1 cellular context compared by ENCODE assay signal in the genomic region with DNA sequence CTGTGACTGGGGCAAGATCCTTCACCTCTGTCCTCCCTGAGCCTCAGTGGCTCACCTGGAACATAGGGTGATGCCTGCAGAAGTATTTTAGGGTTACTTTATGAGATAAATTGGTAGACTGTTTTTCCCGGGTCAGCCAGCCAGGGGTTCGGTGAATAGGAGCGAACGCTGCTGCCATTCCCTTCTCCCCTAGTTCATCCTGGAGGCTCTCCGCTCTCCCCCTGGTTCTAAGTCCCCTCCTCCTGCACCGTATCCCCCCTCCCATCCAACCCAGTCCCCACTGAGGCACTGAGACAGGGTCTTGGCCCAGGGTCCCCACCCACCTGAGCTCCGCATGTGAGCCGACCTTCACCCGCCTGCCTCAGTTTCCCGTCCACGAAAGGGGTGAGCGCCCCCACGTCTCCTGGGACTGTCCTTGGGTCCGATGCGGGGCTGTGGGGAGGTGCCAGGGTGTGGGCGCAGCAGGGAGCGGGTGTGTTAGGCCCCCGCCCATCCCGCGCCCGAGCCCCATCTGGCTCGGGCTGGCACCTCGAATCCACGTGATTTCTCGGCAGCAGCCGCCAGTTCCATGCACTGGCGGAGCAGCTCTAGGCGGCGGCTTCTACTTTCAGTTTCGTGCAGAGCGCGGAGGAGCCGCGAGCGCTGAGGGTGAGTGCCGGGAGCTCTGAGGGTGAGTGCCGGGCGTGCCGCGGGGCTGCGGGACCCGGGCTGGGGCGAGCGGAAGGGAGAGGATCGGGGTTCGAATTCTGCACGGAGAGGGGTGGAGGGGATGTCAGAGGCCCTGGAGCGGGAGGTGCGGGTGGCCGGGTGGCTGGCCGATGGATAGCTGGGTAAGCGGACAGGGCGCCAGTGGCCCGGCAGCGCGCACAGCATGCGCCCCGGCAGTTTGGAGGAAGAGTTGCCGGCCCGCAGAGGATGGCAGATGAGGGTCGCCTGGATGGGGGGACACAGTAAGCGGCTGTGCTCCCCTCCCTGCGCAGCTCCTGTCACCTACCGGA.
TF ChIP-seq lines count a peak whose summit lies in the region.

A gene with protein sequence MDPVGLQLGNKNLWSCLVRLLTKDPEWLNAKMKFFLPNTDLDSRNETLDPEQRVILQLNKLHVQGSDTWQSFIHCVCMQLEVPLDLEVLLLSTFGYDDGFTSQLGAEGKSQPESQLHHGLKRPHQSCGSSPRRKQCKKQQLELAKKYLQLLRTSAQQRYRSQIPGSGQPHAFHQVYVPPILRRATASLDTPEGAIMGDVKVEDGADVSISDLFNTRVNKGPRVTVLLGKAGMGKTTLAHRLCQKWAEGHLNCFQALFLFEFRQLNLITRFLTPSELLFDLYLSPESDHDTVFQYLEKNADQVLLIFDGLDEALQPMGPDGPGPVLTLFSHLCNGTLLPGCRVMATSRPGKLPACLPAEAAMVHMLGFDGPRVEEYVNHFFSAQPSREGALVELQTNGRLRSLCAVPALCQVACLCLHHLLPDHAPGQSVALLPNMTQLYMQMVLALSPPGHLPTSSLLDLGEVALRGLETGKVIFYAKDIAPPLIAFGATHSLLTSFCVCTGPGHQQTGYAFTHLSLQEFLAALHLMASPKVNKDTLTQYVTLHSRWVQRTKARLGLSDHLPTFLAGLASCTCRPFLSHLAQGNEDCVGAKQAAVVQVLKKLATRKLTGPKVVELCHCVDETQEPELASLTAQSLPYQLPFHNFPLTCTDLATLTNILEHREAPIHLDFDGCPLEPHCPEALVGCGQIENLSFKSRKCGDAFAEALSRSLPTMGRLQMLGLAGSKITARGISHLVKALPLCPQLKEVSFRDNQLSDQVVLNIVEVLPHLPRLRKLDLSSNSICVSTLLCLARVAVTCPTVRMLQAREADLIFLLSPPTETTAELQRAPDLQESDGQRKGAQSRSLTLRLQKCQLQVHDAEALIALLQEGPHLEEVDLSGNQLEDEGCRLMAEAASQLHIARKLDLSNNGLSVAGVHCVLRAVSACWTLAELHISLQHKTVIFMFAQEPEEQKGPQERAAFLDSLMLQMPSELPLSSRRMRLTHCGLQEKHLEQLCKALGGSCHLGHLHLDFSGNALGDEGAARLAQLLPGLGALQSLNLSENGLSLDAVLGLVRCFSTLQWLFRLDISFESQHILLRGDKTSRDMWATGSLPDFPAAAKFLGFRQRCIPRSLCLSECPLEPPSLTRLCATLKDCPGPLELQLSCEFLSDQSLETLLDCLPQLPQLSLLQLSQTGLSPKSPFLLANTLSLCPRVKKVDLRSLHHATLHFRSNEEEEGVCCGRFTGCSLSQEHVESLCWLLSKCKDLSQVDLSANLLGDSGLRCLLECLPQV (N-terminal part only) (plus strand): TSS at position 610 of the 998 bp plus-strand sequence. CDS start 31,156 bp downstream, outside the sequence.

TF ChIP-seq in HEK293, 187 proteins besides CTCF, POLR2A, EP300 and RAD21 (continued from another document and continues in another):
- TF ChIP-seq ZFP37 (tag by site-specific recombination; IDR thresholded peaks at IDR 0.05) (peak; percentile 86), ZNF112 (tag by site-specific recombination; IDR thresholded peaks at IDR 0.05) (no peak), GLIS2 (tag by site-specific recombination; IDR thresholded peaks at IDR 0.05) (no peak), ZNF621 (tag by site-specific recombination; IDR thresholded peaks at IDR 0.05) (no peak), BCL11A (tag by site-specific recombination; IDR thresholded peaks at IDR 0.05; ENCODE audit: low read depth) (0 out of 2 replicates have a peak, but pooled peaks have one; percentile 20), ZNF580 (tag by site-specific recombination; IDR thresholded peaks at IDR 0.05) (0 out of 2 replicates have a peak, but pooled peaks have one; percentile 46), ZNF792 (tag by site-specific recombination; IDR thresholded peaks at IDR 0.05) (no peak), KLF10 (tag by site-specific recombination; IDR thresholded peaks at IDR 0.05) (no peak), ZNF677 (tag by site-specific recombination; IDR thresholded peaks at IDR 0.05) (no peak), ZNF174 (tag by site-specific recombination; IDR thresholded peaks at IDR 0.05) (no peak), ZNF48 (tag by site-specific recombination; IDR thresholded peaks at IDR 0.05) (no peak), ZNF302 (tag by site-specific recombination; IDR thresholded peaks at IDR 0.05; ENCODE audit: low read depth) (no peak), ZXDB (tag by site-specific recombination; IDR thresholded peaks at IDR 0.05) (peak; percentile 66), ZNF391 (tag by site-specific recombination; IDR thresholded peaks at IDR 0.05; ENCODE audit: borderline replicate concordance, low read depth) (no peak; the same call in 1 of the 2 replicates), ZNF76 (tag by site-specific recombination; IDR thresholded peaks at IDR 0.05; ENCODE audit: borderline replicate concordance, low read depth) (peak; percentile 72), GLI2 (tag by site-specific recombination; IDR thresholded peaks at IDR 0.05; ENCODE audit: borderline replicate concordance, low read depth) (no peak), ZNF555 (tag by site-specific recombination; conservative IDR thresholded peaks at IDR 0.05) (no peak), ZNF157 (tag by site-specific recombination; IDR thresholded peaks at IDR 0.05) (no peak), ZNF26 (tag by site-specific recombination; IDR thresholded peaks at IDR 0.05) (no peak), ZNF624 (tag by site-specific recombination; IDR thresholded peaks at IDR 0.05) (no peak), ZNF654 (tag by site-specific recombination; IDR thresholded peaks at IDR 0.05; ENCODE audit: low read depth) (no peak), ZSCAN23 (tag by site-specific recombination; IDR thresholded peaks at IDR 0.05) (no peak), ZNF274 (IDR thresholded peaks at IDR 0.05; ENCODE audit: low read length) (no peak), ZNF274 (tag by site-specific recombination; IDR thresholded peaks at IDR 0.05; ENCODE audit: borderline replicate concordance) (no peak), ZNF596 (tag by site-specific recombination; IDR thresholded peaks at IDR 0.05) (no peak), ZNF701 (tag by site-specific recombination; IDR thresholded peaks at IDR 0.05) (no peak), ZNF18 (tag by site-specific recombination; IDR thresholded peaks at IDR 0.05) (no peak), ZNF335 (tag by site-specific recombination; conservative IDR thresholded peaks at IDR 0.05) (peak; percentile 90), ZNF501 (tag by site-specific recombination; IDR thresholded peaks at IDR 0.05) (peak; percentile 85; the same call in 1 of the 2 replicates), ZNF658 (tag by site-specific recombination; IDR thresholded peaks at IDR 0.05) (no peak), ZFHX2 (tag by site-specific recombination; conservative IDR thresholded peaks at IDR 0.05) (peak; percentile 44; the same call in 1 of the 2 replicates)
- TF ChIP-seq, protein P1, sequence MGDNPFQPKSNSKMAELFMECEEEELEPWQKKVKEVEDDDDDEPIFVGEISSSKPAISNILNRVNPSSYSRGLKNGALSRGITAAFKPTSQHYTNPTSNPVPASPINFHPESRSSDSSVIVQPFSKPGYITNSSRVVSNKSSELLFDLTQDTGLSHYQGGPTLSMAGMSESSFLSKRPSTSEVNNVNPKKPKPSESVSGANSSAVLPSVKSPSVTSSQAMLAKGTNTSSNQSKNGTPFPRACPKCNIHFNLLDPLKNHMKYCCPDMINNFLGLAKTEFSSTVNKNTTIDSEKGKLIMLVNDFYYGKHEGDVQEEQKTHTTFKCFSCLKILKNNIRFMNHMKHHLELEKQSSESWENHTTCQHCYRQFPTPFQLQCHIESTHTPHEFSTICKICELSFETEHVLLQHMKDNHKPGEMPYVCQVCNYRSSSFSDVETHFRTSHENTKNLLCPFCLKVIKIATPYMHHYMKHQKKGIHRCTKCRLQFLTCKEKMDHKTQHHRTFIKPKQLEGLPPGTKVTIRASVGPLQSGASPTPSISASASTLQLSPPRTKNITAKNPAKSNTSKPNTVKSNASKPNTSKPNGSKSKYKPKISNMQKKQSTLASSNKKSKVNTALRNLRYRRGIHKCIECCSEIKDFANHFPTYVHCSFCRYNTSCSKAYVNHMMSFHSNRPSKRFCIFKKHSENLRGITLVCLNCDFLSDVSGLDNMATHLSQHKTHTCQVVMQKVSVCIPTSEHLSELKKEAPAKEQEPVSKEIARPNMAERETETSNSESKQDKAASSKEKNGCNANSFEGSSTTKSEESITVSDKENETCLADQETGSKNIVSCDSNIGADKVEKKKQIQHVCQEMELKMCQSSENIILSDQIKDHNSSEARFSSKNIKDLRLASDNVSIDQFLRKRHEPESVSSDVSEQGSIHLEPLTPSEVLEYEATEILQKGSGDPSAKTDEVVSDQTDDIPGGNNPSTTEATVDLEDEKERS (tag by site-specific recombination; IDR thresholded peaks at IDR 0.05): no peak
- TF ChIP-seq, protein P2, sequence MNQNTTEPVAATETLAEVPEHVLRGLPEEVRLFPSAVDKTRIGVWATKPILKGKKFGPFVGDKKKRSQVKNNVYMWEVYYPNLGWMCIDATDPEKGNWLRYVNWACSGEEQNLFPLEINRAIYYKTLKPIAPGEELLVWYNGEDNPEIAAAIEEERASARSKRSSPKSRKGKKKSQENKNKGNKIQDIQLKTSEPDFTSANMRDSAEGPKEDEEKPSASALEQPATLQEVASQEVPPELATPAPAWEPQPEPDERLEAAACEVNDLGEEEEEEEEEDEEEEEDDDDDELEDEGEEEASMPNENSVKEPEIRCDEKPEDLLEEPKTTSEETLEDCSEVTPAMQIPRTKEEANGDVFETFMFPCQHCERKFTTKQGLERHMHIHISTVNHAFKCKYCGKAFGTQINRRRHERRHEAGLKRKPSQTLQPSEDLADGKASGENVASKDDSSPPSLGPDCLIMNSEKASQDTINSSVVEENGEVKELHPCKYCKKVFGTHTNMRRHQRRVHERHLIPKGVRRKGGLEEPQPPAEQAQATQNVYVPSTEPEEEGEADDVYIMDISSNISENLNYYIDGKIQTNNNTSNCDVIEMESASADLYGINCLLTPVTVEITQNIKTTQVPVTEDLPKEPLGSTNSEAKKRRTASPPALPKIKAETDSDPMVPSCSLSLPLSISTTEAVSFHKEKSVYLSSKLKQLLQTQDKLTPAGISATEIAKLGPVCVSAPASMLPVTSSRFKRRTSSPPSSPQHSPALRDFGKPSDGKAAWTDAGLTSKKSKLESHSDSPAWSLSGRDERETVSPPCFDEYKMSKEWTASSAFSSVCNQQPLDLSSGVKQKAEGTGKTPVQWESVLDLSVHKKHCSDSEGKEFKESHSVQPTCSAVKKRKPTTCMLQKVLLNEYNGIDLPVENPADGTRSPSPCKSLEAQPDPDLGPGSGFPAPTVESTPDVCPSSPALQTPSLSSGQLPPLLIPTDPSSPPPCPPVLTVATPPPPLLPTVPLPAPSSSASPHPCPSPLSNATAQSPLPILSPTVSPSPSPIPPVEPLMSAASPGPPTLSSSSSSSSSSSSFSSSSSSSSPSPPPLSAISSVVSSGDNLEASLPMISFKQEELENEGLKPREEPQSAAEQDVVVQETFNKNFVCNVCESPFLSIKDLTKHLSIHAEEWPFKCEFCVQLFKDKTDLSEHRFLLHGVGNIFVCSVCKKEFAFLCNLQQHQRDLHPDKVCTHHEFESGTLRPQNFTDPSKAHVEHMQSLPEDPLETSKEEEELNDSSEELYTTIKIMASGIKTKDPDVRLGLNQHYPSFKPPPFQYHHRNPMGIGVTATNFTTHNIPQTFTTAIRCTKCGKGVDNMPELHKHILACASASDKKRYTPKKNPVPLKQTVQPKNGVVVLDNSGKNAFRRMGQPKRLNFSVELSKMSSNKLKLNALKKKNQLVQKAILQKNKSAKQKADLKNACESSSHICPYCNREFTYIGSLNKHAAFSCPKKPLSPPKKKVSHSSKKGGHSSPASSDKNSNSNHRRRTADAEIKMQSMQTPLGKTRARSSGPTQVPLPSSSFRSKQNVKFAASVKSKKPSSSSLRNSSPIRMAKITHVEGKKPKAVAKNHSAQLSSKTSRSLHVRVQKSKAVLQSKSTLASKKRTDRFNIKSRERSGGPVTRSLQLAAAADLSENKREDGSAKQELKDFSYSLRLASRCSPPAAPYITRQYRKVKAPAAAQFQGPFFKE (tag by site-specific recombination; IDR thresholded peaks at IDR 0.05; ENCODE audit: borderline replicate concordance): no peak
- TF ChIP-seq, protein P3, sequence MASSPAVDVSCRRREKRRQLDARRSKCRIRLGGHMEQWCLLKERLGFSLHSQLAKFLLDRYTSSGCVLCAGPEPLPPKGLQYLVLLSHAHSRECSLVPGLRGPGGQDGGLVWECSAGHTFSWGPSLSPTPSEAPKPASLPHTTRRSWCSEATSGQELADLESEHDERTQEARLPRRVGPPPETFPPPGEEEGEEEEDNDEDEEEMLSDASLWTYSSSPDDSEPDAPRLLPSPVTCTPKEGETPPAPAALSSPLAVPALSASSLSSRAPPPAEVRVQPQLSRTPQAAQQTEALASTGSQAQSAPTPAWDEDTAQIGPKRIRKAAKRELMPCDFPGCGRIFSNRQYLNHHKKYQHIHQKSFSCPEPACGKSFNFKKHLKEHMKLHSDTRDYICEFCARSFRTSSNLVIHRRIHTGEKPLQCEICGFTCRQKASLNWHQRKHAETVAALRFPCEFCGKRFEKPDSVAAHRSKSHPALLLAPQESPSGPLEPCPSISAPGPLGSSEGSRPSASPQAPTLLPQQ (tag by site-specific recombination; IDR thresholded peaks at IDR 0.05): peak; percentile 76
